ENCODE assay signal across 18 cellular contexts in genomic region chr9:74935008-74935407, GRCh38. TPM values are rescaled to one million over a fixed set of nuclear protein-coding genes. Genes with fewer than 3 reads are reported as not detected.
"Had no signal": no experiment of that assay in that cellular context is flagged by ENCODE, and none has a peak within 500 bp of the region (broad histone marks: within the 10 kb centered on the region; RNA-seq: fewer than 3 reads in every experiment).

No MANE protein-coding gene starts in this region.

- H3K27me3 ChIP-seq: heart right ventricle, stomach, upper lobe of right lung had no signal

- DNase-seq: activated CD4-positive, alpha-beta T cell treated with anti-CD3 and anti-CD28 coated beads for 1 hour; activated effector memory CD4-positive, alpha-beta T cell treated with anti-CD3 and anti-CD28 coated beads, Interleukin-2, amount 50 U/mL, for 16 hours; activated T-cell treated with anti-CD3 and anti-CD28 coated beads, Interleukin-2, amount 50 U/mL, for 72 hours; amniotic stem cell; erythroblast; heart right ventricle; left ventricle myocardium superior; naive thymus-derived CD8-positive, alpha-beta T cell; psoas muscle; right cardiac atrium; stimulated activated CD4-positive, alpha-beta T cell treated with anti-CD3 and anti-CD28 coated beads, Interleukin-4, amount 100 ng/mL, for 1 hour; stomach; upper lobe of right lung; WERI-Rb-1 had no signal

- H3K27ac ChIP-seq: coronary artery, heart right ventricle, psoas muscle, stomach, thoracic aorta, upper lobe of right lung, WERI-Rb-1 had no signal

- H3K36me3 ChIP-seq: heart right ventricle, stomach, thoracic aorta, upper lobe of right lung, WERI-Rb-1 had no signal

- H3K4me1 ChIP-seq: heart right ventricle, psoas muscle, stomach, upper lobe of right lung had no signal

- H3K9me3 ChIP-seq: upper lobe of right lung had no signal

- H3K4me3 ChIP-seq: coronary artery, heart right ventricle, psoas muscle, smooth muscle cell, stomach, thoracic aorta, upper lobe of right lung had no signal

RNA-seq across cellular contexts. Expression of gene TRPM6, which starts 47.3 kb away (rescaled TPM):
- total RNA-seq: naive thymus-derived CD8-positive, alpha-beta T cell; osteocyte had no signal
- polyA plus RNA-seq: naive thymus-derived CD8-positive, alpha-beta T cell; smooth muscle cell had no signal
